ENCODE assay signal across 20 cellular contexts in genomic region chr14:94356379-94357056, GRCh38. TPM values are rescaled to one million over a fixed set of nuclear protein-coding genes. Genes with fewer than 3 reads are reported as not detected.
DNase-seq lines count a peak whose midpoint lies in the region; ATAC-seq and TF ChIP-seq lines count a peak whose summit lies in the region.
"Had no signal": no experiment of that assay in that cellular context is flagged by ENCODE, and none has a peak within 500 bp of the region (broad histone marks: within the 10 kb centered on the region; RNA-seq: fewer than 3 reads in every experiment).

No MANE protein-coding gene starts in this region.

- peaks cover 9% of the 10 kb centered on the region for H3K27me3 Mint-ChIP-seq in activated CD4-positive, alpha-beta memory T cell treated with anti-CD3 and anti-CD28 coated beads for 36 hours

- no peak for TF ChIP-seq EP300 in esophagus muscularis mucosa (IDR thresholded peaks at IDR 0.05)

- no peaks in the 10 kb centered on the region for H3K79me2 ChIP-seq in mesendoderm (ENCODE audit: control insufficient read depth, insufficient read depth, low read length)

- no peak overlapping the region for H3K18ac ChIP-seq in mesendoderm (ENCODE audit: low read length)

- H3K4me3 Mint-ChIP-seq in activated CD4-positive, alpha-beta memory T cell treated with anti-CD3 and anti-CD28 coated beads for 36 hours = no peak overlapping the region
- H3K4me3 Mint-ChIP-seq: CD4-positive, CD25-positive, alpha-beta regulatory T cell; GM23338 had no signal

- no peak overlapping the region for H3K4me2 ChIP-seq in mesendoderm (ENCODE audit: low read length)
- H3K4me2 ChIP-seq: GM23338 had no signal

- H3K9me3 ChIP-seq in right atrium auricular region (no peaks in the 10 kb centered on the region), esophagus muscularis mucosa (no peaks in the 10 kb centered on the region)
- H3K9me3 ChIP-seq: Peyer's patch had no signal

- CTCF ChIA-PET in activated CD4-positive, alpha-beta memory T cell treated with anti-CD3 and anti-CD28 coated beads for 36 hours (lab: Charles Lee) = no interaction called here

- H4K8ac ChIP-seq in mesendoderm (ENCODE audit: low read depth, low read length) = no peak overlapping the region

- no peak overlapping the region for H3K56ac ChIP-seq in mesendoderm (ENCODE audit: low read length)

- H2BK15ac ChIP-seq in mesendoderm (replicated peaks; ENCODE audit: low read depth) = no peak overlapping the region

- intact Hi-C loops in cardiac septum (cut with DNase I) (loop anchor here (5.0 kb wide), 1 partner anchor 131 kb away; no protein-coding TSS in a partner anchor), esophagus muscularis mucosa (cut with DNase I) (loop anchor here (10.0 kb wide), 1 partner anchor 128 kb away; no protein-coding TSS in a partner anchor)
- intact Hi-C loops in activated CD4-positive, alpha-beta memory T cell treated with anti-CD3 and anti-CD28 coated beads for 36 hours (cut with micrococcal nuclease) = no loop called here

- no peak overlapping the region for H3K4me3 ChIP-seq in right atrium auricular region
- H3K4me3 ChIP-seq in esophagus muscularis mucosa = no peak overlapping the region
- no peak overlapping the region for H3K4me3 ChIP-seq in mesendoderm (ENCODE audit: low read length)
- H3K4me3 ChIP-seq: GM23338, Peyer's patch had no signal

- H2BK5ac ChIP-seq in mesendoderm (ENCODE audit: low read length) = no peak overlapping the region

- no peak for TF ChIP-seq CTCF in right atrium auricular region (IDR thresholded peaks at IDR 0.05)
- no peak for TF ChIP-seq CTCF in esophagus muscularis mucosa (IDR thresholded peaks at IDR 0.05)

- ATAC-seq in HG02840 (IDR thresholded peaks at IDR 0.05; ENCODE audit: low FRiP score, unreplicated experiment) = no peak

- POLR2A ChIA-PET in activated CD4-positive, alpha-beta memory T cell treated with anti-CD3 and anti-CD28 coated beads for 36 hours (lab: Charles Lee) = interaction anchor here (0.5 kb wide), 1 partner anchor 10 kb away, joined by 3 read pairs; no protein-coding TSS in a partner anchor

- no peaks in the 10 kb centered on the region for H3K79me1 ChIP-seq in mesendoderm (ENCODE audit: low read length)

- H3K27ac Mint-ChIP-seq in activated CD4-positive, alpha-beta memory T cell treated with anti-CD3 and anti-CD28 coated beads for 36 hours = no peak overlapping the region
- H3K27ac Mint-ChIP-seq: CD4-positive, CD25-positive, alpha-beta regulatory T cell; GM23338 had no signal

- peaks cover 26% of the 10 kb centered on the region for H3K4me1 Mint-ChIP-seq in activated CD4-positive, alpha-beta memory T cell treated with anti-CD3 and anti-CD28 coated beads for 36 hours (ENCODE audit: low read depth)
- H3K4me1 Mint-ChIP-seq: CD4-positive, CD25-positive, alpha-beta regulatory T cell had no signal

- no peak overlapping the region for H2AK5ac ChIP-seq in mesendoderm (ENCODE audit: low read length)

- H2BK120ac ChIP-seq in mesendoderm (ENCODE audit: low read depth, low read length) = no peak overlapping the region

- no peak overlapping the region for H3K27ac ChIP-seq in right atrium auricular region
- H3K27ac ChIP-seq in esophagus muscularis mucosa (replicated peaks in 1 of 4) = no peak overlapping the region
- no peak overlapping the region for H3K27ac ChIP-seq in mesendoderm (ENCODE audit: low read depth, low read length)
- H3K27ac ChIP-seq: Peyer's patch had no signal

- no peaks in the 10 kb centered on the region for H3K4me1 ChIP-seq in right atrium auricular region
- no peaks in the 10 kb centered on the region for H3K4me1 ChIP-seq in esophagus muscularis mucosa
- no peaks in the 10 kb centered on the region for H3K4me1 ChIP-seq in mesendoderm (ENCODE audit: control insufficient read depth, low read depth, low read length)
- H3K4me1 ChIP-seq: Peyer's patch had no signal

- DNase-seq in right atrium auricular region (ENCODE audit: low spot score) (peak; percentile 21), cardiac septum (ENCODE audit: low spot score) (no peak), esophagus muscularis mucosa (ENCODE audit: extremely low spot score) (peak; percentile 75), mesendoderm (peak; percentile 21), NCI-H1694 (lab: John Stamatoyannopoulos, UW) (no peak), NCI-H2081 treated with DMSO at 0.1 percent for 48 hours (lab: John Stamatoyannopoulos, UW) (no peak)
- no peak for DNase-seq in activated CD4-positive, alpha-beta memory T cell treated with anti-CD3 and anti-CD28 coated beads for 36 hours
- DNase-seq: Calu3; CD4-positive, CD25-positive, alpha-beta regulatory T cell; DND-41; Karpas-422; MM.1S; NCI-H1105; NCI-H187; NCI-H446 treated with DMSO at 0.1 percent for 48 hours; Right ventricle myocardium superior had no signal

- no peak for TF ChIP-seq POLR2A in esophagus muscularis mucosa (IDR thresholded peaks at IDR 0.05; ENCODE audit: low read depth)

- H3K36me3 Mint-ChIP-seq in activated CD4-positive, alpha-beta memory T cell treated with anti-CD3 and anti-CD28 coated beads for 36 hours = peaks cover 11% of the 10 kb centered on the region
- H3K36me3 Mint-ChIP-seq: CD4-positive, CD25-positive, alpha-beta regulatory T cell had no signal

- no peak overlapping the region for H3K9ac ChIP-seq in mesendoderm (ENCODE audit: low read length)

- no peak overlapping the region for H3K23ac ChIP-seq in mesendoderm (ENCODE audit: low read length)

- H4K5ac ChIP-seq in mesendoderm (ENCODE audit: low read length) = no peak overlapping the region

- H3K4ac ChIP-seq in mesendoderm (ENCODE audit: low read depth, low read length) = no peak overlapping the region

- WGBS in esophagus muscularis mucosa = 85% methylated on average over 5 of the region's 5 CpGs
- WGBS in mesendoderm (ENCODE audit: extremely low coverage, insufficient coverage, low lambda C conversion rate) = no CpG with 5 or more reads among the region's 5 CpGs

- peaks cover 23% of the 10 kb centered on the region for H3K9me3 Mint-ChIP-seq in activated CD4-positive, alpha-beta memory T cell treated with anti-CD3 and anti-CD28 coated beads for 36 hours

- no peaks in the 10 kb centered on the region for H3K27me3 ChIP-seq in right atrium auricular region
- H3K27me3 ChIP-seq in esophagus muscularis mucosa = peaks cover 0 to 26% (median 0%) of the 10 kb centered on the region in 4 donors
- no peaks in the 10 kb centered on the region for H3K27me3 ChIP-seq in mesendoderm (ENCODE audit: insufficient read depth, low read length, poor library complexity)
- H3K27me3 ChIP-seq: Peyer's patch had no signal

- no peaks in the 10 kb centered on the region for H3K36me3 ChIP-seq in right atrium auricular region
- H3K36me3 ChIP-seq in esophagus muscularis mucosa = no peaks in the 10 kb centered on the region
- H3K36me3 ChIP-seq in mesendoderm (ENCODE audit: control insufficient read depth, insufficient read depth, low read length) = no peaks in the 10 kb centered on the region
- H3K36me3 ChIP-seq: Peyer's patch had no signal

RNA-seq across cellular contexts. Expression of gene SERPINA2, which starts 10.0 kb away (rescaled TPM):
- total RNA-seq in right atrium auricular region (not detected), cardiac septum (not detected), esophagus muscularis mucosa (not detected)
- not detected for polyA plus RNA-seq in mesendoderm (2013, experiment 1 of 2)
- not detected for polyA plus RNA-seq in mesendoderm (2013, experiment 2 of 2)
- total RNA-seq in activated CD4-positive, alpha-beta memory T cell treated with anti-CD3 and anti-CD28 coated beads for 36 hours = not detected
- total RNA-seq: A673; Calu3; CD4-positive, CD25-positive, alpha-beta regulatory T cell; GM23338; Peyer's patch; Right ventricle myocardium superior had no signal
- polyA plus RNA-seq: CD4-positive, CD25-positive, alpha-beta regulatory T cell; GM23338 had no signal

RNA-seq across cellular contexts. Expression of gene SERPINA1, which starts 31.9 kb away (rescaled TPM):
- total RNA-seq in right atrium auricular region (1 to 10 TPM; 2.4 to 8.8 TPM), cardiac septum (6.0 TPM), esophagus muscularis mucosa (10 to 100 TPM in 1 of 4 donors, 1 to 10 TPM in 3; 1.7 to 20.2 (median 2.2) TPM)
- not detected for polyA plus RNA-seq in mesendoderm (2013, experiment 1 of 2)
- polyA plus RNA-seq in mesendoderm (2013, experiment 2 of 2) = 0.03 TPM
- total RNA-seq in activated CD4-positive, alpha-beta memory T cell treated with anti-CD3 and anti-CD28 coated beads for 36 hours = 10 to 100 TPM; 22.1 to 24.5 TPM
- total RNA-seq: A673; CD4-positive, CD25-positive, alpha-beta regulatory T cell; GM23338 had no signal
- polyA plus RNA-seq: GM23338 had no signal

RNA-seq across cellular contexts. Expression of gene SERPINA6, which starts 33.4 kb away (rescaled TPM):
- total RNA-seq in right atrium auricular region = not detected
- not detected for total RNA-seq in cardiac septum
- not detected for total RNA-seq in esophagus muscularis mucosa
- polyA plus RNA-seq in mesendoderm (2013, experiment 1 of 2) = not detected
- polyA plus RNA-seq in mesendoderm (2013, experiment 2 of 2) = not detected
- not detected for total RNA-seq in activated CD4-positive, alpha-beta memory T cell treated with anti-CD3 and anti-CD28 coated beads for 36 hours
- total RNA-seq: A673; CD4-positive, CD25-positive, alpha-beta regulatory T cell; GM23338; Peyer's patch; Right ventricle myocardium superior had no signal
- polyA plus RNA-seq: CD4-positive, CD25-positive, alpha-beta regulatory T cell; GM23338 had no signal

Comparison
In these comparisons a context has a peak if more than half of its experiments do, and no peak if none do; other contexts are left out.
1. DNase-seq: peak in right atrium auricular region (single experiment), esophagus muscularis mucosa (single experiment) and mesendoderm (single experiment); none in cardiac septum (single experiment), NCI-H1694 (single experiment), activated CD4-positive, alpha-beta memory T cell treated with anti-CD3 and anti-CD28 coated beads for 36 hours (single experiment) and NCI-H2081 treated with DMSO at 0.1 percent for 48 hours (single experiment).